Comparison of ENCODE assay signal across 8 cellular contexts in genomic region chr5:6837519-6838110, GRCh38.
DNase-seq lines count a peak whose midpoint lies in the region; ATAC-seq and TF ChIP-seq lines count a peak whose summit lies in the region.

No MANE protein-coding gene starts in this region.

- no peak overlapping the region for H3K9ac ChIP-seq in OCI-LY1 (ENCODE audit: low read length)

- no peak overlapping the region for H3K27ac ChIP-seq in OCI-LY1 (ENCODE audit: low read depth, low read length, poor library complexity, severe bottlenecking)

- peak; percentile 46 for DNase-seq in activated T-cell treated with anti-CD3 and anti-CD28 coated beads, Interleukin-2, amount 50 U/mL, for 24 hours
- no peak for DNase-seq in activated T-cell treated with anti-CD3 and anti-CD28 coated beads, Interleukin-2, amount 50 U/mL, for 4 hours
- DNase-seq in epithelial cell of esophagus (ENCODE audit: low read depth), result no peak
- peak; percentile 21 to 77 for DNase-seq in stimulated activated effector memory CD8-positive, alpha-beta T cell treated with anti-CD3 and anti-CD28 coated beads, Interleukin-12 subunit alpha, Interleukin-12 subunit beta, amount 100 ng/mL, for 72 hours (ENCODE audit: low spot score in 2 of 2)
- DNase-seq in NCI-H1417 treated with DMSO at 0.1 percent for 48 hours (lab: John Stamatoyannopoulos, UW), result no peak
- DNase-seq in hypothalamus (lab: John Stamatoyannopoulos, UW), result no peak

- H3K36me3 Mint-ChIP-seq in activated T-cell treated with anti-CD3 and anti-CD28 coated beads, Interleukin-2, amount 50 U/mL, for 24 hours (ENCODE audit: low read depth), result no peaks in the 10 kb centered on the region
- H3K36me3 Mint-ChIP-seq in activated T-cell treated with anti-CD3 and anti-CD28 coated beads, Interleukin-2, amount 50 U/mL, for 4 hours (ENCODE audit: insufficient read depth), result no peaks in the 10 kb centered on the region
- no peaks in the 10 kb centered on the region for H3K36me3 Mint-ChIP-seq in stimulated activated effector memory CD8-positive, alpha-beta T cell treated with anti-CD3 and anti-CD28 coated beads, Interleukin-12 subunit alpha, Interleukin-12 subunit beta, amount 100 ng/mL, for 72 hours

- no peaks in the 10 kb centered on the region for H3K36me3 ChIP-seq in OCI-LY1 (ENCODE audit: insufficient read depth, low read length)

- no peak overlapping the region for H2AFZ ChIP-seq in OCI-LY1 (ENCODE audit: low read length)

- no peaks in the 10 kb centered on the region for H3K9me3 ChIP-seq in OCI-LY1 (ENCODE audit: low read length)

- peaks cover 24% of the 10 kb centered on the region for H3K27me3 Mint-ChIP-seq in activated T-cell treated with anti-CD3 and anti-CD28 coated beads, Interleukin-2, amount 50 U/mL, for 24 hours
- H3K27me3 Mint-ChIP-seq in activated T-cell treated with anti-CD3 and anti-CD28 coated beads, Interleukin-2, amount 50 U/mL, for 4 hours (ENCODE audit: low read depth), result peaks cover 2% of the 10 kb centered on the region

- no peak overlapping the region for H3K27ac Mint-ChIP-seq in activated T-cell treated with anti-CD3 and anti-CD28 coated beads, Interleukin-2, amount 50 U/mL, for 24 hours
- no peak overlapping the region for H3K27ac Mint-ChIP-seq in stimulated activated effector memory CD8-positive, alpha-beta T cell treated with anti-CD3 and anti-CD28 coated beads, Interleukin-12 subunit alpha, Interleukin-12 subunit beta, amount 100 ng/mL, for 72 hours

- H4K20me1 ChIP-seq in OCI-LY1 (ENCODE audit: insufficient read depth, low read length), result no peaks in the 10 kb centered on the region

- H3K9me2 ChIP-seq in OCI-LY1 (ENCODE audit: low read depth, low read length), result no peaks in the 10 kb centered on the region

- H3K9me3 Mint-ChIP-seq in activated T-cell treated with anti-CD3 and anti-CD28 coated beads, Interleukin-2, amount 50 U/mL, for 24 hours, result no peaks in the 10 kb centered on the region
- H3K9me3 Mint-ChIP-seq in activated T-cell treated with anti-CD3 and anti-CD28 coated beads, Interleukin-2, amount 50 U/mL, for 4 hours, result no peaks in the 10 kb centered on the region
- peaks cover 7% of the 10 kb centered on the region for H3K9me3 Mint-ChIP-seq in stimulated activated effector memory CD8-positive, alpha-beta T cell treated with anti-CD3 and anti-CD28 coated beads, Interleukin-12 subunit alpha, Interleukin-12 subunit beta, amount 100 ng/mL, for 72 hours

- no peak overlapping the region for H3K4me3 Mint-ChIP-seq in activated T-cell treated with anti-CD3 and anti-CD28 coated beads, Interleukin-2, amount 50 U/mL, for 24 hours
- H3K4me3 Mint-ChIP-seq in activated T-cell treated with anti-CD3 and anti-CD28 coated beads, Interleukin-2, amount 50 U/mL, for 4 hours, result no peak overlapping the region
- no peak overlapping the region for H3K4me3 Mint-ChIP-seq in stimulated activated effector memory CD8-positive, alpha-beta T cell treated with anti-CD3 and anti-CD28 coated beads, Interleukin-12 subunit alpha, Interleukin-12 subunit beta, amount 100 ng/mL, for 72 hours

- peak; percentile 84 for TF ChIP-seq CTCF in OCI-LY1 (IDR thresholded peaks at IDR 0.05; ENCODE audit: low read length)
- TF ChIP-seq CTCF in epithelial cell of esophagus (IDR thresholded peaks at IDR 0.05; ENCODE audit: insufficient read depth, low read depth, low read length, missing control alignments), result peak; percentile 20

- H3K79me2 ChIP-seq in OCI-LY1 (ENCODE audit: insufficient read depth, low read length), result no peaks in the 10 kb centered on the region

- H3K4me2 ChIP-seq in OCI-LY1 (ENCODE audit: low read length), result no peak overlapping the region

- no peaks in the 10 kb centered on the region for H3K27me3 ChIP-seq in OCI-LY1 (ENCODE audit: insufficient read depth, low read length)

- H3K4me3 ChIP-seq in OCI-LY1 (ENCODE audit: low read depth, low read length, poor library complexity, severe bottlenecking) (no peak overlapping the region), epithelial cell of esophagus (ENCODE audit: low read length) (no peak overlapping the region)

- H3K4me1 Mint-ChIP-seq in activated T-cell treated with anti-CD3 and anti-CD28 coated beads, Interleukin-2, amount 50 U/mL, for 24 hours (ENCODE audit: low read depth), result peaks cover 6% of the 10 kb centered on the region
- no peaks in the 10 kb centered on the region for H3K4me1 Mint-ChIP-seq in activated T-cell treated with anti-CD3 and anti-CD28 coated beads, Interleukin-2, amount 50 U/mL, for 4 hours (ENCODE audit: low read depth)
- peaks cover 8% of the 10 kb centered on the region for H3K4me1 Mint-ChIP-seq in stimulated activated effector memory CD8-positive, alpha-beta T cell treated with anti-CD3 and anti-CD28 coated beads, Interleukin-12 subunit alpha, Interleukin-12 subunit beta, amount 100 ng/mL, for 72 hours

- ATAC-seq in activated T-cell treated with anti-CD3 and anti-CD28 coated beads, Interleukin-2, amount 50 U/mL, for 4 hours, result no peak
- no peak for ATAC-seq in stimulated activated effector memory CD8-positive, alpha-beta T cell treated with anti-CD3 and anti-CD28 coated beads, Interleukin-12 subunit alpha, Interleukin-12 subunit beta, amount 100 ng/mL, for 72 hours
- no peak for ATAC-seq in HG03025 (IDR thresholded peaks at IDR 0.05; ENCODE audit: low FRiP score, unreplicated experiment)

- no peaks in the 10 kb centered on the region for H3K4me1 ChIP-seq in OCI-LY1 (ENCODE audit: insufficient read depth, low read length, severe bottlenecking)

- H3F3A ChIP-seq in OCI-LY1 (ENCODE audit: insufficient read depth, low read length), result no peaks in the 10 kb centered on the region

Comparison
In these comparisons a context has a peak if more than half of its experiments do, and no peak if none do; other contexts are left out.
1. DNase-seq: peak in activated T-cell treated with anti-CD3 and anti-CD28 coated beads, Interleukin-2, amount 50 U/mL, for 24 hours (single experiment) and stimulated activated effector memory CD8-positive, alpha-beta T cell treated with anti-CD3 and anti-CD28 coated beads, Interleukin-12 subunit alpha, Interleukin-12 subunit beta, amount 100 ng/mL, for 72 hours (2 of 2); none in activated T-cell treated with anti-CD3 and anti-CD28 coated beads, Interleukin-2, amount 50 U/mL, for 4 hours (single experiment), epithelial cell of esophagus (single experiment), NCI-H1417 treated with DMSO at 0.1 percent for 48 hours (single experiment) and hypothalamus (0 of 51).